Comparison of ENCODE assay signal across 1 cellular context in the genomic region with DNA sequence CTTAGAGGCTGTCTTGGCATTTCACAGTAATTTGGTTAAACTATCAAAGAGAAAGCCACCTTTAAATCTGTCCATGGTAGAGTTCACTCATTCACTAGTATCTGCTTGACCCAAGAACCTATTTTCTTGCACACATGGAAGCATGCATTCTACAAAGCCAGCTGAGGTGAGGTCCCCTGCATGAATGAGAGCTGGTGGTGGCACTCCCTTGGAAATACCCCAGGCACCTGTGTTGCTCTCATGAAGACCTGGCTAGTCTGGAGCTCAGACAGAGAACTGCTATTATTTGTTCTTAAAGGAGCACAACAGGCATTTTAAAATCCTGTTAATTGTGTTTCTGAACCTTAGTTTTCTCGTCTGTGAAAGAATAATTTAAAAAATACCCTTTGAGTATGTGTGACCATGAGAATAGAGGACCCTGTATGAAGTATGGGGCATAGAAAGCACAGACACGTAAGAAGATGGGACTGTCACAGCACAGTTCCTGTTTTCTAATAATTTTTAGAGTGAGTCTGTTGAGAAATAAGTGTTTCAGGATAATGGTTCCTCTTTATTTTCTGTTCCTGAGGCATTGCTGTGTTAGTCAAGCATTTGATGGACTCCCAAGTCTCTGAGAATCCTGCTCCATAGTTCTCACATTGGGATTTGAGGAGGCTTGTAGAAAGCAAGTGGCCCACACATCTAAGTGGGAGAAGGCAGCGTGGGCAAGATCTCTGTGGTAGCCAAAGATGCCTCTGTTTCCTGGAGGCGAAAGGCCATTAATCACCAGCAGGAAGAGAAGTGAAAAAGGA.
TF ChIP-seq lines count a peak whose summit lies in the region.

No MANE protein-coding gene starts in this region.

TF ChIP-seq in H1, 55 proteins besides CTCF, POLR2A, EP300 and RAD21:
- TF ChIP-seq SUZ12 (IDR thresholded peaks at IDR 0.05; ENCODE audit: low read length) (no peak), KDM4A (IDR thresholded peaks at IDR 0.05; ENCODE audit: low read depth, low read length, severe bottlenecking) (no peak), CBX5 (IDR thresholded peaks at IDR 0.05; ENCODE audit: low read depth, low read length) (no peak), YY1 (IDR thresholded peaks at IDR 0.05; ENCODE audit: low read depth, low read length) (no peak), CBX8 (IDR thresholded peaks at IDR 0.05; ENCODE audit: borderline replicate concordance, low read depth, low read length) (no peak), SIX5 (IDR thresholded peaks at IDR 0.05; ENCODE audit: low read depth, low read length) (no peak), TAF1 (IDR thresholded peaks at IDR 0.05; ENCODE audit: low read depth, low read length) (no peak), RFX5 (IDR thresholded peaks at IDR 0.05; ENCODE audit: borderline replicate concordance, low read depth, low read length) (no peak), GTF2F1 (IDR thresholded peaks at IDR 0.05; ENCODE audit: borderline replicate concordance, low read depth, low read length) (no peak)
- TF ChIP-seq, protein P1, sequence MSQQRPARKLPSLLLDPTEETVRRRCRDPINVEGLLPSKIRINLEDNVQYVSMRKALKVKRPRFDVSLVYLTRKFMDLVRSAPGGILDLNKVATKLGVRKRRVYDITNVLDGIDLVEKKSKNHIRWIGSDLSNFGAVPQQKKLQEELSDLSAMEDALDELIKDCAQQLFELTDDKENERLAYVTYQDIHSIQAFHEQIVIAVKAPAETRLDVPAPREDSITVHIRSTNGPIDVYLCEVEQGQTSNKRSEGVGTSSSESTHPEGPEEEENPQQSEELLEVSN (IDR thresholded peaks at IDR 0.05): no peak
TF ChIP-seq in H1: peak in this region for 0.
